In the genomic region with DNA sequence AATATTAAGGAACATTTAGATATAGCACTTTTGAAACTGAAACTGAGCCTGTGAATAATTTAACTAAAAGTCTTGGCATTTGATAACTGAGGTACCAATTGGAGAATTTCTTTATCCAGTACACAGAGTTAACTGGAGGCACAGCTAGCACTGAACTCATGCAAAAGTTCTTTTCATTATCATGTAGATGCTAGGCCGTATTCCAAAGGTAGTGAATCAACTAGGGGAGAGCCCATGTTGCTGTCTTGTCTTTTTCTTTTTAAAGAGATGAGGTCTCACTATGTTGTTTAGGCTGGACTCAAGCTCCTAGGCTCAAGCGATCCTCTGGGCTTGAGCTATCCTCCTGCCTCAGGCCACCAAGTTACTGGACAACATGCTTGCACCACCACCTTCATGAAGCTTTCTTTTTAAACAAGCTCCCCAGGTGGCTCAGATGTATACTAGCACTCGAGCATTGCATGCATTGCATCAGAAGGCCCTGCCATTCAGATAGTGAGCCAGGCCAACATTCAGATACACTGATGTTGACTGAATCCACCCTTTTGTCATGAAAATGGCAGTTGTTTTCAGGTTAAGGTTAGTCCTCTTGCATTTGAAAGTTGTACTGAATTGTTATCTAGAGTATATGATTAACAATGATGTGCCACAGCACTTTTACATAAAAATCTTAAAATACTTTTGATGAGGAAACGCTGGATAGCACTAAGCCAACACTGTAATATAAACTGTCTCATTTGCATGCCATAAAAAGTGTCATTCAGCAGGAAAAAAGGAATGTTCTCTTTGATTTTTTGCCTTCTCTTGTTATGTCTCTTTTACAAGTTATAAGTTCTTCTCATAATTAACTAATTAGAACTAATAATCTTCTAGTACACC, we compare ENCODE assay signal across 1 cellular context.
TF ChIP-seq lines count a peak whose summit lies in the region.

No MANE protein-coding gene starts in this region.

TF ChIP-seq in K562, 482 proteins besides CTCF, POLR2A, EP300 and RAD21 (continued from another document and continues in another):
- TF ChIP-seq, protein P1, sequence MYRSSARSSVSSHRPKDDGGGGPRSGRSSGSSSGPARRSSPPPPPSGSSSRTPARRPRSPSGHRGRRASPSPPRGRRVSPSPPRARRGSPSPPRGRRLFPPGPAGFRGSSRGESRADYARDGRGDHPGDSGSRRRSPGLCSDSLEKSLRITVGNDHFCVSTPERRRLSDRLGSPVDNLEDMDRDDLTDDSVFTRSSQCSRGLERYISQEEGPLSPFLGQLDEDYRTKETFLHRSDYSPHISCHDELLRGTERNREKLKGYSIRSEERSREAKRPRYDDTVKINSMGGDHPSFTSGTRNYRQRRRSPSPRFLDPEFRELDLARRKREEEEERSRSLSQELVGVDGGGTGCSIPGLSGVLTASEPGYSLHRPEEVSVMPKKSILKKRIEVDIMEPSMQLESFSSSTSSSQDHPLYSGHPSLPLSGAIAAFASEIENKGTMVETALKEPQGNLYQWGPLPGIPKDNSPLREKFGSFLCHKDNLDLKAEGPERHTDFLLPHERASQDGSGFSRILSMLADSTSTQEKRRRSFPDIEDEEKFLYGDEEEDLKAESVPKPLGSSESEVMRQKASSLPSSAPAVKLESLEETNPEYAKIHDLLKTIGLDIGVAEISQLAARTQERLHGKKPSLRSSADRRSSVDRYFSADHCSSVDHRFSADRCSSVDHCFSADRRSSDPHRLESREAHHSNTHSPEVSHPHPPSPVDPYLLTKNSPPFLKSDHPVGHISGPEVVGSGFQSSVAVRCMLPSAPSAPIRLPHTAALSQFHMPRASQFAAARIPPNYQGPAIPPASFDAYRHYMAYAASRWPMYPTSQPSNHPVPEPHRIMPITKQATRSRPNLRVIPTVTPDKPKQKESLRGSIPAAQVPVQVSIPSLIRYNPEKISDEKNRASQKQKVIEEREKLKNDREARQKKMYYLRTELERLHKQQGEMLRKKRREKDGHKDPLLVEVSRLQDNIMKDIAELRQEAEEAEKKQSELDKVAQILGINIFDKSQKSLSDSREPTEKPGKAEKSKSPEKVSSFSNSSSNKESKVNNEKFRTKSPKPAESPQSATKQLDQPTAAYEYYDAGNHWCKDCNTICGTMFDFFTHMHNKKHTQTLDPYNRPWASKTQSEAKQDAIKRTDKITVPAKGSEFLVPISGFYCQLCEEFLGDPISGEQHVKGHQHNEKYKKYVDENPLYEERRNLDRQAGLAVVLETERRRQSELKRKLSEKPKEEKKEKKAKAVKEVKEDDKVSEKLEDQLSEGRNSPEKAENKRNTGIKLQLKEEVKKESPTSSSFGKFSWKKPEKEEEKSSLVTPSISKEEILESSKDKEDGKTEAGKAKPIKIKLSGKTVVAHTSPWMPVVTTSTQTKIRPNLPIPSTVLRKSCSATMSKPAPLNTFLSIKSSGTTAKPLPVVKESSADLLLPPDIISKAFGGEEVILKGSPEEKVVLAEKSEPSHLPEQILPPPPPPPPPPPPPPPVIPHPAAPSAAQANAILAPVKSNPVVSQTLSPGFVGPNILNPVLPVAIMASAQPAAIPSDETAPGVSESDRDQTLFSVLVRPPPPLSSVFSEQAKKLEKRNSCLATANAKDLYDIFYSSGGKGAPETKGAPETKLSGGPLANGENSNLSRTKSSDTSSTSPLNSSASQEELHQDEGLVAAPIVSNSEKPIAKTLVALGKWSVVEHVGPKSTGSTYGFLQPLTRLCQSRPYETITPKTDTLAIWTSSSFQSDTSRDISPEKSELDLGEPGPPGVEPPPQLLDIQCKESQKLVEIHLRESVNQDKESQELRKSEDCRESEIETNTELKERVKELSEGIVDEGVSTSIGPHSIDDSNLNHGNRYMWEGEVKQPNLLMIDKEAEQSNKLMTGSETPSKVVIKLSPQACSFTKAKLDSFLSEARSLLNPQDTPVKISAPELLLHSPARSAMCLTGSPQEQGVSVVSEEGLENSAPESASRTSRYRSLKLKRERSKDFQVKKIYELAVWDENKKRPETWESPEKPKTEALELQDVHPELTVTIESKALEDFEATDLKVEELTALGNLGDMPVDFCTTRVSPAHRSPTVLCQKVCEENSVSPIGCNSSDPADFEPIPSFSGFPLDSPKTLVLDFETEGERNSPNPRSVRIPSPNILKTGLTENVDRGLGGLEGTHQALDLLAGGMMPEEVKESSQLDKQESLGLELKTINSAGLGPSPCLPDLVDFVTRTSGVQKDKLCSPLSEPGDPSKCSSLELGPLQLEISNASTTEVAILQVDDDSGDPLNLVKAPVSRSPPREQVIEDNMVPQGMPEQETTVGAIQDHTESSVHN (IDR thresholded peaks at IDR 0.05; ENCODE audit: borderline replicate concordance in 1 of 2, low read depth in 1 of 2): no peak
- TF ChIP-seq RBFOX2 (IDR thresholded peaks at IDR 0.05; ENCODE audit: low read depth, low read length): peak; percentile 36; the same call in 1 of the 2 replicates
- TF ChIP-seq, protein P2, sequence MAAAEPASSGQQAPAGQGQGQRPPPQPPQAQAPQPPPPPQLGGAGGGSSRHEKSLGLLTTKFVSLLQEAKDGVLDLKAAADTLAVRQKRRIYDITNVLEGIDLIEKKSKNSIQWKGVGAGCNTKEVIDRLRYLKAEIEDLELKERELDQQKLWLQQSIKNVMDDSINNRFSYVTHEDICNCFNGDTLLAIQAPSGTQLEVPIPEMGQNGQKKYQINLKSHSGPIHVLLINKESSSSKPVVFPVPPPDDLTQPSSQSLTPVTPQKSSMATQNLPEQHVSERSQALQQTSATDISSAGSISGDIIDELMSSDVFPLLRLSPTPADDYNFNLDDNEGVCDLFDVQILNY (CRISPR knock-in tag; IDR thresholded peaks at IDR 0.05): no peak
- TF ChIP-seq YY1 (IDR thresholded peaks at IDR 0.05; ENCODE audit: borderline replicate concordance in 1 of 3, control insufficient read depth in 1 of 3, extremely low read depth in 1 of 3, insufficient read depth in 3 of 3, insufficient read length in 1 of 3, insufficient replicate concordance in 2 of 3, low read depth in 1 of 3, low read length in 2 of 3): no peak
- TF ChIP-seq, protein P3, sequence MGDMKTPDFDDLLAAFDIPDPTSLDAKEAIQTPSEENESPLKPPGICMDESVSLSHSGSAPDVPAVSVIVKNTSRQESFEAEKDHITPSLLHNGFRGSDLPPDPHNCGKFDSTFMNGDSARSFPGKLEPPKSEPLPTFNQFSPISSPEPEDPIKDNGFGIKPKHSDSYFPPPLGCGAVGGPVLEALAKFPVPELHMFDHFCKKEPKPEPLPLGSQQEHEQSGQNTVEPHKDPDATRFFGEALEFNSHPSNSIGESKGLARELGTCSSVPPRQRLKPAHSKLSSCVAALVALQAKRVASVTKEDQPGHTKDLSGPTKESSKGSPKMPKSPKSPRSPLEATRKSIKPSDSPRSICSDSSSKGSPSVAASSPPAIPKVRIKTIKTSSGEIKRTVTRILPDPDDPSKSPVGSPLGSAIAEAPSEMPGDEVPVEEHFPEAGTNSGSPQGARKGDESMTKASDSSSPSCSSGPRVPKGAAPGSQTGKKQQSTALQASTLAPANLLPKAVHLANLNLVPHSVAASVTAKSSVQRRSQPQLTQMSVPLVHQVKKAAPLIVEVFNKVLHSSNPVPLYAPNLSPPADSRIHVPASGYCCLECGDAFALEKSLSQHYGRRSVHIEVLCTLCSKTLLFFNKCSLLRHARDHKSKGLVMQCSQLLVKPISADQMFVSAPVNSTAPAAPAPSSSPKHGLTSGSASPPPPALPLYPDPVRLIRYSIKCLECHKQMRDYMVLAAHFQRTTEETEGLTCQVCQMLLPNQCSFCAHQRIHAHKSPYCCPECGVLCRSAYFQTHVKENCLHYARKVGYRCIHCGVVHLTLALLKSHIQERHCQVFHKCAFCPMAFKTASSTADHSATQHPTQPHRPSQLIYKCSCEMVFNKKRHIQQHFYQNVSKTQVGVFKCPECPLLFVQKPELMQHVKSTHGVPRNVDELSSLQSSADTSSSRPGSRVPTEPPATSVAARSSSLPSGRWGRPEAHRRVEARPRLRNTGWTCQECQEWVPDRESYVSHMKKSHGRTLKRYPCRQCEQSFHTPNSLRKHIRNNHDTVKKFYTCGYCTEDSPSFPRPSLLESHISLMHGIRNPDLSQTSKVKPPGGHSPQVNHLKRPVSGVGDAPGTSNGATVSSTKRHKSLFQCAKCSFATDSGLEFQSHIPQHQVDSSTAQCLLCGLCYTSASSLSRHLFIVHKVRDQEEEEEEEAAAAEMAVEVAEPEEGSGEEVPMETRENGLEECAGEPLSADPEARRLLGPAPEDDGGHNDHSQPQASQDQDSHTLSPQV (IDR thresholded peaks at IDR 0.05): no peak; the same call in 1 of the 2 replicates
- TF ChIP-seq, protein P4, sequence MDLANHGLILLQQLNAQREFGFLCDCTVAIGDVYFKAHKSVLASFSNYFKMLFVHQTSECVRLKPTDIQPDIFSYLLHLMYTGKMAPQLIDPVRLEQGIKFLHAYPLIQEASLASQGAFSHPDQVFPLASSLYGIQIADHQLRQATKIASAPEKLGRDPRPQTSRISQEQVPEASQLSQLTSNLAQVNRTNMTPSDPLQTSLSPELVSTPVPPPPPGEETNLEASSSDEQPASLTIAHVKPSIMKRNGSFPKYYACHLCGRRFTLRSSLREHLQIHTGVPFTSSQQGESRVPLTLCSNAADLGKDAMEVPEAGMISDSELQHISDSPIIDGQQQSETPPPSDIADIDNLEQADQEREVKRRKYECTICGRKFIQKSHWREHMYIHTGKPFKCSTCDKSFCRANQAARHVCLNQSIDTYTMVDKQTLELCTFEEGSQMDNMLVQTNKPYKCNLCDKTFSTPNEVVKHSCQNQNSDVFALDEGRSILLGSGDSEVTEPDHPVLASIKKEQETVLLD (IDR thresholded peaks at IDR 0.05): no peak
- no peak for TF ChIP-seq MEF2D (tag; conservative IDR thresholded peaks at IDR 0.05; ENCODE audit: low read depth)
- TF ChIP-seq, protein P5, sequence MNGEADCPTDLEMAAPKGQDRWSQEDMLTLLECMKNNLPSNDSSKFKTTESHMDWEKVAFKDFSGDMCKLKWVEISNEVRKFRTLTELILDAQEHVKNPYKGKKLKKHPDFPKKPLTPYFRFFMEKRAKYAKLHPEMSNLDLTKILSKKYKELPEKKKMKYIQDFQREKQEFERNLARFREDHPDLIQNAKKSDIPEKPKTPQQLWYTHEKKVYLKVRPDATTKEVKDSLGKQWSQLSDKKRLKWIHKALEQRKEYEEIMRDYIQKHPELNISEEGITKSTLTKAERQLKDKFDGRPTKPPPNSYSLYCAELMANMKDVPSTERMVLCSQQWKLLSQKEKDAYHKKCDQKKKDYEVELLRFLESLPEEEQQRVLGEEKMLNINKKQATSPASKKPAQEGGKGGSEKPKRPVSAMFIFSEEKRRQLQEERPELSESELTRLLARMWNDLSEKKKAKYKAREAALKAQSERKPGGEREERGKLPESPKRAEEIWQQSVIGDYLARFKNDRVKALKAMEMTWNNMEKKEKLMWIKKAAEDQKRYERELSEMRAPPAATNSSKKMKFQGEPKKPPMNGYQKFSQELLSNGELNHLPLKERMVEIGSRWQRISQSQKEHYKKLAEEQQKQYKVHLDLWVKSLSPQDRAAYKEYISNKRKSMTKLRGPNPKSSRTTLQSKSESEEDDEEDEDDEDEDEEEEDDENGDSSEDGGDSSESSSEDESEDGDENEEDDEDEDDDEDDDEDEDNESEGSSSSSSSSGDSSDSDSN (IDR thresholded peaks at IDR 0.05; ENCODE audit: borderline replicate concordance in 1 of 2, low read depth in 2 of 2, low read length in 2 of 2): no peak
- TF ChIP-seq EZH2 (IDR thresholded peaks at IDR 0.05; ENCODE audit: borderline replicate concordance, low read depth, low read length): no peak
- no peak for TF ChIP-seq IRF2 (CRISPR knock-in tag; IDR thresholded peaks at IDR 0.05)
- no peak; the same call in 1 of the 2 replicates for TF ChIP-seq POLR2H (tag; IDR thresholded peaks at IDR 0.05; ENCODE audit: low read depth)
- no peak for TF ChIP-seq ZNF146 (CRISPR knock-in tag; IDR thresholded peaks at IDR 0.05; ENCODE audit: unreplicated experiment)
- TF ChIP-seq CBX5 (IDR thresholded peaks at IDR 0.05; ENCODE audit: borderline replicate concordance, low read depth): no peak
- TF ChIP-seq, protein P6, sequence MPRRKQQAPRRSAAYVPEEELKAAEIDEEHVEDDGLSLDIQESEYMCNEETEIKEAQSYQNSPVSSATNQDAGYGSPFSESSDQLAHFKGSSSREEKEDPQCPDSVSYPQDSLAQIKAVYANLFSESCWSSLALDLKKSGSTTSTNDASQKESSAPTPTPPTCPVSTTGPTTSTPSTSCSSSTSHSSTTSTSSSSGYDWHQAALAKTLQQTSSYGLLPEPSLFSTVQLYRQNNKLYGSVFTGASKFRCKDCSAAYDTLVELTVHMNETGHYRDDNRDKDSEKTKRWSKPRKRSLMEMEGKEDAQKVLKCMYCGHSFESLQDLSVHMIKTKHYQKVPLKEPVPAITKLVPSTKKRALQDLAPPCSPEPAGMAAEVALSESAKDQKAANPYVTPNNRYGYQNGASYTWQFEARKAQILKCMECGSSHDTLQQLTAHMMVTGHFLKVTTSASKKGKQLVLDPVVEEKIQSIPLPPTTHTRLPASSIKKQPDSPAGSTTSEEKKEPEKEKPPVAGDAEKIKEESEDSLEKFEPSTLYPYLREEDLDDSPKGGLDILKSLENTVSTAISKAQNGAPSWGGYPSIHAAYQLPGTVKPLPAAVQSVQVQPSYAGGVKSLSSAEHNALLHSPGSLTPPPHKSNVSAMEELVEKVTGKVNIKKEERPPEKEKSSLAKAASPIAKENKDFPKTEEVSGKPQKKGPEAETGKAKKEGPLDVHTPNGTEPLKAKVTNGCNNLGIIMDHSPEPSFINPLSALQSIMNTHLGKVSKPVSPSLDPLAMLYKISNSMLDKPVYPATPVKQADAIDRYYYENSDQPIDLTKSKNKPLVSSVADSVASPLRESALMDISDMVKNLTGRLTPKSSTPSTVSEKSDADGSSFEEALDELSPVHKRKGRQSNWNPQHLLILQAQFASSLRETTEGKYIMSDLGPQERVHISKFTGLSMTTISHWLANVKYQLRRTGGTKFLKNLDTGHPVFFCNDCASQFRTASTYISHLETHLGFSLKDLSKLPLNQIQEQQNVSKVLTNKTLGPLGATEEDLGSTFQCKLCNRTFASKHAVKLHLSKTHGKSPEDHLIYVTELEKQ (CRISPR knock-in tag; IDR thresholded peaks at IDR 0.05): no peak
- TF ChIP-seq, protein P7, sequence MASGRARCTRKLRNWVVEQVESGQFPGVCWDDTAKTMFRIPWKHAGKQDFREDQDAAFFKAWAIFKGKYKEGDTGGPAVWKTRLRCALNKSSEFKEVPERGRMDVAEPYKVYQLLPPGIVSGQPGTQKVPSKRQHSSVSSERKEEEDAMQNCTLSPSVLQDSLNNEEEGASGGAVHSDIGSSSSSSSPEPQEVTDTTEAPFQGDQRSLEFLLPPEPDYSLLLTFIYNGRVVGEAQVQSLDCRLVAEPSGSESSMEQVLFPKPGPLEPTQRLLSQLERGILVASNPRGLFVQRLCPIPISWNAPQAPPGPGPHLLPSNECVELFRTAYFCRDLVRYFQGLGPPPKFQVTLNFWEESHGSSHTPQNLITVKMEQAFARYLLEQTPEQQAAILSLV (tag; IDR thresholded peaks at IDR 0.05): peak; percentile 47; the same call in 1 of the 2 replicates
- TF ChIP-seq SAP30 (IDR thresholded peaks at IDR 0.05; ENCODE audit: borderline replicate concordance, insufficient read depth, low read depth, low read length, poor library complexity, severe bottlenecking): no peak
- no peak for TF ChIP-seq MAFG (tag; conservative IDR thresholded peaks at IDR 0.05)
- TF ChIP-seq NFATC3 (IDR thresholded peaks at IDR 0.05): no peak
- no peak for TF ChIP-seq ZC3H4 (CRISPR knock-in tag; IDR thresholded peaks at IDR 0.05; ENCODE audit: borderline replicate concordance)
- 0 out of 2 replicates have a peak, but pooled peaks have one; percentile 37 for TF ChIP-seq CEBPB (tag; IDR thresholded peaks at IDR 0.05)
- TF ChIP-seq STAT5B (CRISPR knock-in tag; IDR thresholded peaks at IDR 0.05): no peak
- no peak for TF ChIP-seq TCF7L2 (IDR thresholded peaks at IDR 0.05; ENCODE audit: low read depth, low read length)
- no peak for TF ChIP-seq SNRNP70 (optimal IDR thresholded peaks at IDR 0.05; ENCODE audit: low read depth, low read length)
- peak; percentile 80 for TF ChIP-seq ZNF175 (CRISPR knock-in tag; IDR thresholded peaks at IDR 0.05; ENCODE audit: low read depth)
- TF ChIP-seq PHF21A (IDR thresholded peaks at IDR 0.05; ENCODE audit: borderline replicate concordance, low read depth): no peak
- no peak for TF ChIP-seq CHD4 (IDR thresholded peaks at IDR 0.05; ENCODE audit: insufficient read depth, insufficient replicate concordance, low read depth, low read length, poor library complexity, severe bottlenecking)
- no peak for TF ChIP-seq MCM2 (IDR thresholded peaks at IDR 0.05; ENCODE audit: low read depth)
- no peak for TF ChIP-seq MED1 (CRISPR knock-in tag; IDR thresholded peaks at IDR 0.05; ENCODE audit: borderline replicate concordance)
